ENCODE assay signal across 23 cellular contexts in genomic region chr20:58094698-58095097, GRCh38.
"Had no signal": no experiment of that assay in that cellular context is flagged by ENCODE, and none has a peak within 500 bp of the region (broad histone marks: within the 10 kb centered on the region; RNA-seq: fewer than 3 reads in every experiment).

No MANE protein-coding gene starts in this region.

- H3K4me3 ChIP-seq: ascending aorta had no signal

- H3K9me3 Mint-ChIP-seq: activated CD4-positive, alpha-beta T cell treated with anti-CD3 and anti-CD28 coated beads, Interleukin-2, amount 10 ng/mL, durations not matched to agents 7 days and 5 days; activated CD8-positive, alpha-beta T cell treated with anti-CD3 and anti-CD28 coated beads for 36 hours; activated naive CD4-positive, alpha-beta T cell treated with anti-CD3 and anti-CD28 coated beads, Interleukin-2, amount 10 ng/mL, durations not matched to agents 7 days and 5 days; activated naive CD4-positive, alpha-beta T cell treated with anti-CD3 and anti-CD28 coated beads, Interleukin-2, amount 50 U/mL, for 72 hours; activated naive CD8-positive, alpha-beta T cell treated with anti-CD3 and anti-CD28 coated beads, Interleukin-2, amount 10 ng/mL, durations not matched to agents 7 days and 5 days; activated T-cell treated with anti-CD3 and anti-CD28 coated beads, Interleukin-2, amount 50 U/mL, for 24 hours; activated T-cell treated with anti-CD3 and anti-CD28 coated beads, Interleukin-2, amount 50 U/mL, for 72 hours; central memory CD8-positive, alpha-beta T cell had no signal

- H3K36me3 ChIP-seq: ascending aorta had no signal

- H3K4me1 ChIP-seq: ascending aorta had no signal

- H3K9me3 ChIP-seq: ascending aorta had no signal

- H3K27ac Mint-ChIP-seq: activated CD4-positive, alpha-beta T cell treated with anti-CD3 and anti-CD28 coated beads, Interleukin-2, amount 10 ng/mL, durations not matched to agents 7 days and 5 days; activated CD8-positive, alpha-beta T cell treated with anti-CD3 and anti-CD28 coated beads for 36 hours; activated naive CD4-positive, alpha-beta T cell treated with anti-CD3 and anti-CD28 coated beads, Interleukin-2, amount 10 ng/mL, durations not matched to agents 7 days and 5 days; activated naive CD4-positive, alpha-beta T cell treated with anti-CD3 and anti-CD28 coated beads, Interleukin-2, amount 50 U/mL, for 72 hours; activated naive CD8-positive, alpha-beta T cell treated with anti-CD3 and anti-CD28 coated beads, Interleukin-2, amount 10 ng/mL, durations not matched to agents 7 days and 5 days; activated T-cell treated with anti-CD3 and anti-CD28 coated beads, Interleukin-2, amount 50 U/mL, for 24 hours; activated T-cell treated with anti-CD3 and anti-CD28 coated beads, Interleukin-2, amount 50 U/mL, for 72 hours; brain; WTC11 had no signal

- H3K27ac ChIP-seq: ascending aorta, epithelial cell of prostate, VCaP had no signal

- H3K36me3 Mint-ChIP-seq: activated naive CD4-positive, alpha-beta T cell treated with anti-CD3 and anti-CD28 coated beads, Interleukin-2, amount 10 ng/mL, durations not matched to agents 7 days and 5 days; activated naive CD4-positive, alpha-beta T cell treated with anti-CD3 and anti-CD28 coated beads, Interleukin-2, amount 50 U/mL, for 72 hours; activated naive CD8-positive, alpha-beta T cell treated with anti-CD3 and anti-CD28 coated beads, Interleukin-2, amount 10 ng/mL, durations not matched to agents 7 days and 5 days; brain; WTC11 had no signal

- DNase-seq: activated CD4-positive, alpha-beta T cell treated with anti-CD3 and anti-CD28 coated beads for 1 hour; activated CD4-positive, alpha-beta T cell treated with anti-CD3 and anti-CD28 coated beads for 4 hours; activated CD4-positive, alpha-beta T cell treated with anti-CD3 and anti-CD28 coated beads, Interleukin-2, amount 10 ng/mL, durations not matched to agents 7 days and 5 days; activated CD4-positive, alpha-beta T cell treated with anti-CD3 and anti-CD28 coated beads, Interleukin-2, amount 50 U/mL, for 48 hours; activated CD8-positive, alpha-beta memory T cell treated with anti-CD3 and anti-CD28 coated beads, Interleukin-2, amount 50 U/mL, for 48 hours; activated CD8-positive, alpha-beta T cell treated with anti-CD3 and anti-CD28 coated beads for 36 hours; activated gamma-delta T cell; activated naive CD4-positive, alpha-beta T cell; activated naive CD4-positive, alpha-beta T cell treated with anti-CD3 and anti-CD28 coated beads, Interleukin-2, amount 10 ng/mL, durations not matched to agents 7 days and 5 days; activated naive CD8-positive, alpha-beta T cell treated with anti-CD3 and anti-CD28 coated beads, Interleukin-2, amount 10 ng/mL, durations not matched to agents 7 days and 5 days; activated T-cell treated with anti-CD3 and anti-CD28 coated beads for 4 hours; activated T-cell treated with anti-CD3 and anti-CD28 coated beads, Interleukin-2, amount 50 U/mL, for 24 hours; activated T-cell treated with anti-CD3 and anti-CD28 coated beads, Interleukin-2, amount 50 U/mL, for 72 hours; effector CD8-positive, alpha-beta T cell; foreskin fibroblast; T-helper 2 cell had no signal

- H3K4me3 Mint-ChIP-seq: activated CD4-positive, alpha-beta T cell treated with anti-CD3 and anti-CD28 coated beads, Interleukin-2, amount 10 ng/mL, durations not matched to agents 7 days and 5 days; activated CD8-positive, alpha-beta T cell treated with anti-CD3 and anti-CD28 coated beads for 36 hours; activated naive CD4-positive, alpha-beta T cell treated with anti-CD3 and anti-CD28 coated beads, Interleukin-2, amount 10 ng/mL, durations not matched to agents 7 days and 5 days; activated naive CD8-positive, alpha-beta T cell treated with anti-CD3 and anti-CD28 coated beads, Interleukin-2, amount 10 ng/mL, durations not matched to agents 7 days and 5 days; activated T-cell treated with anti-CD3 and anti-CD28 coated beads, Interleukin-2, amount 50 U/mL, for 24 hours; activated T-cell treated with anti-CD3 and anti-CD28 coated beads, Interleukin-2, amount 50 U/mL, for 72 hours; brain; central memory CD8-positive, alpha-beta T cell; WTC11 had no signal

- H3K27me3 ChIP-seq: ascending aorta had no signal

- H3K4me1 Mint-ChIP-seq: activated CD4-positive, alpha-beta T cell treated with anti-CD3 and anti-CD28 coated beads, Interleukin-2, amount 10 ng/mL, durations not matched to agents 7 days and 5 days; activated naive CD4-positive, alpha-beta T cell treated with anti-CD3 and anti-CD28 coated beads, Interleukin-2, amount 10 ng/mL, durations not matched to agents 7 days and 5 days; activated naive CD8-positive, alpha-beta T cell treated with anti-CD3 and anti-CD28 coated beads, Interleukin-2, amount 10 ng/mL, durations not matched to agents 7 days and 5 days; brain; central memory CD8-positive, alpha-beta T cell; WTC11 had no signal

- ATAC-seq: activated CD8-positive, alpha-beta T cell treated with anti-CD3 and anti-CD28 coated beads for 36 hours; activated naive CD4-positive, alpha-beta T cell treated with anti-CD3 and anti-CD28 coated beads, Interleukin-2, amount 50 U/mL, for 72 hours; activated T-cell treated with anti-CD3 and anti-CD28 coated beads, Interleukin-2, amount 50 U/mL, for 72 hours; WTC11 had no signal
